ENCODE assay signal across 1 cellular context in the genomic region with DNA sequence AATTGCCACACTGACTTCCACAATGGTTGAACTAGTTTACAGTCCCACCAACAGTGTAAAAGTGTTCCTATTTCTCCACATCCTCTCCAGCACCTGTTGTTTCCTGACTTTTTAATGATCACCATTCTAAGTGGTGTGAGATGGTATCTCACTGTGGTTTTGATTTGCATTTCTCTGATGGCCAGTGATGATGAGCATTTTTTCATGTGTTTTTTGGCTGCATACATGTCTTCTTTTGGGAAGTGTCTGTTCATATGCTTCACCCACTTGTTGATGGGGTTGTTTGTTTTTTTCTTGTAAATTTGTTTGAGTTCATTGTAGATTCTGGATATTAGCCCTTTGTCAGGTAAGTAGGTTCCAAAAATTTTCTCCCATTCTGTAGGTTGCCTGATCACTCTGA.
TF ChIP-seq lines count a peak whose summit lies in the region.
"Not testable (repeated sequence)": the region's sequence is repeated elsewhere in the genome, so short reads cannot be mapped to it uniquely, and the experiment has no call there.

No MANE protein-coding gene starts in this region.

- CTCF ChIA-PET in HEK293 (lab: Yijun Ruan, JAX): not testable (repeated sequence)

- not testable (repeated sequence) for H3K36me3 ChIP-seq in HEK293 (ENCODE audit: control insufficient read depth in 2 of 2, insufficient read depth in 1 of 2, low read length in 2 of 2)

- POLR2A ChIA-PET in HEK293 (lab: Yijun Ruan, JAX): not testable (repeated sequence)

- H3K27ac ChIP-seq in HEK293 (ENCODE audit: extremely low read depth, low read depth, low read length): not testable (repeated sequence)

- not testable (repeated sequence) for TF ChIP-seq CTCF in HEK293 (tag by site-specific recombination; IDR thresholded peaks at IDR 0.05)

- not testable (repeated sequence) for H3K4me1 ChIP-seq in HEK293 (ENCODE audit: control insufficient read depth, insufficient read depth, low read length)

- H3K4me3 ChIP-seq in HEK293 (ENCODE audit: low read depth, low read length): not testable (repeated sequence)

- not testable (repeated sequence) for H3K9me3 ChIP-seq in HEK293 (ENCODE audit: control insufficient read depth, insufficient read depth, low read depth, low read length)

TF ChIP-seq in HEK293, 187 proteins besides CTCF, POLR2A, EP300 and RAD21:
- TF ChIP-seq SCRT2 (tag by site-specific recombination; IDR thresholded peaks at IDR 0.05) (peak; percentile 84), SCRT1 (tag by site-specific recombination; IDR thresholded peaks at IDR 0.05; ENCODE audit: borderline replicate concordance) (peak; percentile 80; the same call in 1 of the 2 replicates)
